16 cellular contexts compared by ENCODE assay signal in genomic region chr6:33790306-33790855, GRCh38. TPM values are rescaled to one million over a fixed set of nuclear protein-coding genes. Genes with fewer than 3 reads are reported as not detected.
DNase-seq lines count a peak whose midpoint lies in the region; ATAC-seq and TF ChIP-seq lines count a peak whose summit lies in the region.
"Had no signal": no experiment of that assay in that cellular context is flagged by ENCODE, and none has a peak within 500 bp of the region (broad histone marks: within the 10 kb centered on the region; RNA-seq: fewer than 3 reads in every experiment).

No MANE protein-coding gene starts in this region.

- H3K9me3 ChIP-seq in SK-N-MC (ENCODE audit: low read depth, low read length) (no peaks in the 10 kb centered on the region), colonic mucosa (no peaks in the 10 kb centered on the region)
- H3K9me3 ChIP-seq: upper lobe of right lung had no signal

- DNase-seq in activated T-cell treated with anti-CD3 and anti-CD28 coated beads, Interleukin-2, amount 50 U/mL, for 4 hours, result no peak
- DNase-seq in activated T-cell treated with anti-CD3 and anti-CD28 coated beads for 4 hours (no peak), SK-N-MC (ENCODE audit: low read depth, low spot score) (no peak), glutamatergic neuron (no peak), progenitor cell of endocrine pancreas (ENCODE audit: low spot score, unreplicated experiment) (no peak), colonic mucosa (no peak)
- DNase-seq: ACHN, midbrain, NCI-H2029, NCI-H69, small intestine, upper lobe of right lung had no signal

- TF ChIP-seq CTCF in glutamatergic neuron (IDR thresholded peaks at IDR 0.05; ENCODE audit: partially characterized antibody, unreplicated experiment) (no peak), progenitor cell of endocrine pancreas (IDR thresholded peaks at IDR 0.05; ENCODE audit: unreplicated experiment) (no peak), colonic mucosa (IDR thresholded peaks at IDR 0.05) (no peak)

- H3K4me3 Mint-ChIP-seq in activated T-cell treated with anti-CD3 and anti-CD28 coated beads, Interleukin-2, amount 50 U/mL, for 4 hours, result peak overlapping the region; percentile 25
- H3K4me3 Mint-ChIP-seq in glutamatergic neuron (ENCODE audit: unreplicated experiment), result peak overlapping the region; percentile 74
- peak overlapping the region; percentile 40 for H3K4me3 Mint-ChIP-seq in progenitor cell of endocrine pancreas (ENCODE audit: low read depth)

- peaks cover 5% of the 10 kb centered on the region for H3K36me3 Mint-ChIP-seq in activated T-cell treated with anti-CD3 and anti-CD28 coated beads, Interleukin-2, amount 50 U/mL, for 4 hours (ENCODE audit: insufficient read depth)
- H3K36me3 Mint-ChIP-seq in glutamatergic neuron (ENCODE audit: unreplicated experiment), result no peaks in the 10 kb centered on the region
- H3K36me3 Mint-ChIP-seq in progenitor cell of endocrine pancreas (ENCODE audit: insufficient read depth), result peaks cover 2% of the 10 kb centered on the region

- H3K27ac Mint-ChIP-seq in glutamatergic neuron (ENCODE audit: unreplicated experiment), result no peak overlapping the region
- H3K27ac Mint-ChIP-seq in progenitor cell of endocrine pancreas, result no peak overlapping the region

- peaks cover 7% of the 10 kb centered on the region for H3K4me1 ChIP-seq in colonic mucosa

- H3K27me3 ChIP-seq in colonic mucosa, result no peaks in the 10 kb centered on the region
- H3K27me3 ChIP-seq: upper lobe of right lung had no signal

- H3K27me3 Mint-ChIP-seq in activated T-cell treated with anti-CD3 and anti-CD28 coated beads, Interleukin-2, amount 50 U/mL, for 4 hours (ENCODE audit: low read depth), result no peaks in the 10 kb centered on the region
- H3K27me3 Mint-ChIP-seq in glutamatergic neuron (ENCODE audit: unreplicated experiment) (peaks cover 5% of the 10 kb centered on the region), progenitor cell of endocrine pancreas (peaks cover 6% of the 10 kb centered on the region)

- ATAC-seq in activated T-cell treated with anti-CD3 and anti-CD28 coated beads, Interleukin-2, amount 50 U/mL, for 4 hours, result no peak
- no peak for ATAC-seq in HG03565 (IDR thresholded peaks at IDR 0.05; ENCODE audit: unreplicated experiment)
- no peak for ATAC-seq in GM18519 (IDR thresholded peaks at IDR 0.05; ENCODE audit: low FRiP score, unreplicated experiment)
- ATAC-seq: Panc1, upper lobe of right lung had no signal

- intact Hi-C loops in colonic mucosa (cut with DNase I), result no loop called here

- H3K9ac ChIP-seq in SK-N-MC (ENCODE audit: insufficient read length) (no peak overlapping the region), colonic mucosa (ENCODE audit: low read depth in 2 of 2, low read length in 2 of 2) (no peak overlapping the region)

- H3K4me3 ChIP-seq in SK-N-MC (no peak overlapping the region), colonic mucosa (no peak overlapping the region)
- H3K4me3 ChIP-seq: upper lobe of right lung had no signal

- H3K27ac ChIP-seq in SK-N-MC (peak overlapping the region; percentile 63), colonic mucosa (no peak overlapping the region)
- H3K27ac ChIP-seq: upper lobe of right lung had no signal

- H3K4me1 Mint-ChIP-seq in activated T-cell treated with anti-CD3 and anti-CD28 coated beads, Interleukin-2, amount 50 U/mL, for 4 hours (ENCODE audit: low read depth), result peaks cover 34% of the 10 kb centered on the region
- H3K4me1 Mint-ChIP-seq in glutamatergic neuron (ENCODE audit: low read depth, unreplicated experiment), result peaks cover 56% of the 10 kb centered on the region
- H3K4me1 Mint-ChIP-seq in progenitor cell of endocrine pancreas (ENCODE audit: low read depth), result peaks cover 24% of the 10 kb centered on the region

- peaks cover 8% of the 10 kb centered on the region; the same call in 1 of the 2 replicates for H3K36me3 ChIP-seq in SK-N-MC (ENCODE audit: insufficient read depth, low read length)
- no peaks in the 10 kb centered on the region for H3K36me3 ChIP-seq in colonic mucosa
- H3K36me3 ChIP-seq: upper lobe of right lung had no signal

- no peaks in the 10 kb centered on the region for H3K9me3 Mint-ChIP-seq in activated T-cell treated with anti-CD3 and anti-CD28 coated beads, Interleukin-2, amount 50 U/mL, for 4 hours
- peaks cover 6% of the 10 kb centered on the region for H3K9me3 Mint-ChIP-seq in glutamatergic neuron (ENCODE audit: unreplicated experiment)
- no peaks in the 10 kb centered on the region for H3K9me3 Mint-ChIP-seq in progenitor cell of endocrine pancreas (ENCODE audit: low read depth)

RNA-seq across cellular contexts. Expression of gene LEMD2, which starts 1.5 kb away (rescaled TPM):
- 10 to 100 TPM; 44.4 to 51.8 (median 49.5) TPM for total RNA-seq in activated T-cell treated with anti-CD3 and anti-CD28 coated beads, Interleukin-2, amount 50 U/mL, for 4 hours
- total RNA-seq in glutamatergic neuron (ENCODE audit: unreplicated experiment), result 82.4 TPM
- 69.9 and 73.6 TPM in 2 replicates for total RNA-seq in progenitor cell of endocrine pancreas
- 10 to 100 TPM; 61.6 to 68.1 TPM for total RNA-seq in colonic mucosa

RNA-seq across cellular contexts. Expression of gene MLN, which starts 13.4 kb away (rescaled TPM):
- not detected for total RNA-seq in activated T-cell treated with anti-CD3 and anti-CD28 coated beads, Interleukin-2, amount 50 U/mL, for 4 hours
- total RNA-seq in glutamatergic neuron (ENCODE audit: unreplicated experiment), result not detected
- not detected in 2 replicates for total RNA-seq in progenitor cell of endocrine pancreas
- under 1 TPM in 1 of 2 donors, not detected in 1; 0.48 TPM for total RNA-seq in colonic mucosa
- total RNA-seq: cerebellum, upper lobe of right lung had no signal

RNA-seq across cellular contexts. Expression of gene IP6K3, which starts 43.7 kb away (rescaled TPM):
- total RNA-seq in activated T-cell treated with anti-CD3 and anti-CD28 coated beads, Interleukin-2, amount 50 U/mL, for 4 hours, result not detected
- total RNA-seq in glutamatergic neuron (ENCODE audit: unreplicated experiment) (2.7 TPM), progenitor cell of endocrine pancreas (0.14 and 0.29 TPM in 2 replicates), colonic mucosa (under 1 TPM; 0.17 to 0.29 TPM)
